20 cellular contexts compared by ENCODE assay signal in the genomic region with DNA sequence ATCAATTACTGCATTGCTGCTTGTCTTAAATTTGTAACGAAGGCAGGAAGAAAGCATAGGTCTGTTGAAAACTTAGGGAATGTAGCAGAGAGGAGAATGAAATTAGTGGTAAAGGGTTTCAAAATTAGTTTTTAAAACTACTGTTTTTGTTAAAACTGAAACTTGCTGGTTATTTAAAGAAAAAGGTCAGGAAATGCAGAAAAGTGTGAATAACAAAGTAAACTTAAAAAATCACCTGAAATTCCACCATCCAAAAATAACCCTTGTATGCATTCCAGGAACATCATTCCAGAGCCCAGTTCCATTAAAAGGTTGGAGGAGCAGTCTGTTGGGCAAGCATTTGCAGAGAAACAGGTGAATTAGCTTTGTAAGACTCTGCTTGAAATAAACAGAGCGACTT. TPM values are rescaled to one million over a fixed set of nuclear protein-coding genes. Genes with fewer than 3 reads are reported as not detected.
DNase-seq lines count a peak whose midpoint lies in the region; ATAC-seq and TF ChIP-seq lines count a peak whose summit lies in the region.
"Had no signal": no experiment of that assay in that cellular context is flagged by ENCODE, and none has a peak within 500 bp of the region (broad histone marks: within the 10 kb centered on the region; RNA-seq: fewer than 3 reads in every experiment).

No MANE protein-coding gene starts in this region.

- CTCF ChIA-PET in PC-9 (lab: Charles Lee), result no interaction called here

- no peaks in the 10 kb centered on the region for H3K27me3 ChIP-seq in ACC112 (ENCODE audit: insufficient read depth, low read length)
- H3K27me3 ChIP-seq in GM23338 (ENCODE audit: insufficient read depth), result peaks cover 46% of the 10 kb centered on the region
- no peaks in the 10 kb centered on the region for H3K27me3 ChIP-seq in PC-9 (ENCODE audit: insufficient read depth, low read depth)
- H3K27me3 ChIP-seq in osteoblast (ENCODE audit: insufficient read depth, low read length), result no peaks in the 10 kb centered on the region
- H3K27me3 ChIP-seq in neural progenitor cell, result peaks cover 64% of the 10 kb centered on the region
- H3K27me3 ChIP-seq: BLaER1, MG63, SJSA1 had no signal

- H3K79me2 ChIP-seq in ACC112 (ENCODE audit: control insufficient read depth, insufficient read depth, low read length, unreplicated experiment), result no peaks in the 10 kb centered on the region
- H3K79me2 ChIP-seq in GM23338 (replicated peaks; ENCODE audit: insufficient read depth), result no peaks in the 10 kb centered on the region
- no peaks in the 10 kb centered on the region for H3K79me2 ChIP-seq in PC-9 (ENCODE audit: low read depth)
- peaks cover 2% of the 10 kb centered on the region for H3K79me2 ChIP-seq in osteoblast (ENCODE audit: insufficient read depth, low read length)
- H3K79me2 ChIP-seq in neural progenitor cell (ENCODE audit: low read depth), result no peaks in the 10 kb centered on the region

- no TSS peak for BruUV-seq in PC-9 (replicated peaks; lab: Mats Ljungman, UMichigan)

- peaks cover 22% of the 10 kb centered on the region for H3K27me3 Mint-ChIP-seq in GM23338 (ENCODE audit: insufficient read depth, low read depth, poor library complexity)
- peaks cover 27% of the 10 kb centered on the region for H3K27me3 Mint-ChIP-seq in neural progenitor cell (ENCODE audit: insufficient read depth, low read depth)

- no peaks in the 10 kb centered on the region for H3K9me3 Mint-ChIP-seq in GM23338
- H3K9me3 Mint-ChIP-seq in neural progenitor cell, result no peaks in the 10 kb centered on the region

- no peaks in the 10 kb centered on the region for H3K9me3 ChIP-seq in PC-9 (ENCODE audit: insufficient read depth, low read depth)
- H3K9me3 ChIP-seq in osteoblast (ENCODE audit: low read depth, low read length), result no peaks in the 10 kb centered on the region
- no peaks in the 10 kb centered on the region for H3K9me3 ChIP-seq in neural progenitor cell (ENCODE audit: low read depth)
- H3K9me3 ChIP-seq: HAP-1, MG63, SJSA1 had no signal

- no peaks in the 10 kb centered on the region for H3K36me3 Mint-ChIP-seq in GM23338 (ENCODE audit: low read depth)
- H3K36me3 Mint-ChIP-seq in neural progenitor cell, result no peaks in the 10 kb centered on the region
- H3K36me3 Mint-ChIP-seq: CD4-positive, alpha-beta memory T cell had no signal

- TF ChIP-seq CTCF in GM23338 (conservative IDR thresholded peaks at IDR 0.05; ENCODE audit: low read depth in 2 of 2) (no peak), PC-9 (conservative IDR thresholded peaks at IDR 0.05) (no peak), osteoblast (IDR thresholded peaks at IDR 0.05; ENCODE audit: extremely low read depth, low read depth, low read length) (no peak), neural progenitor cell (IDR thresholded peaks at IDR 0.05) (no peak)

- H3K4me3 Mint-ChIP-seq in GM23338 (no peak overlapping the region), neural progenitor cell (no peak overlapping the region)
- H3K4me3 Mint-ChIP-seq: CD4-positive, alpha-beta memory T cell had no signal

- H3F3A ChIP-seq in GM23338 (replicated peaks; ENCODE audit: low read depth) (no peaks in the 10 kb centered on the region), PC-9 (ENCODE audit: insufficient read depth, low read depth) (peaks cover 4% of the 10 kb centered on the region; the same call in 1 of the 2 replicates), neural progenitor cell (ENCODE audit: low read depth) (no peaks in the 10 kb centered on the region)

- H3K4me3 ChIP-seq in ACC112 (ENCODE audit: low read depth, low read length) (peak overlapping the region; percentile 6; the same call in 1 of the 2 replicates), GM23338 (no peak overlapping the region), PC-9 (no peak overlapping the region), osteoblast (ENCODE audit: insufficient read depth, low read length) (no peak overlapping the region), neural progenitor cell (no peak overlapping the region)
- H3K4me3 ChIP-seq: BLaER1, HAP-1, MG63, SJSA1 had no signal

- H3K9me2 ChIP-seq in GM23338 (ENCODE audit: insufficient read depth) (no peaks in the 10 kb centered on the region), PC-9 (ENCODE audit: insufficient read depth) (no peaks in the 10 kb centered on the region)

- H2AFZ ChIP-seq in ACC112 (ENCODE audit: low read length, unreplicated experiment) (no peak overlapping the region), GM23338 (no peak overlapping the region), PC-9 (0 out of 2 replicates have a peak overlapping the region, but pooled peaks have one; percentile 5), osteoblast (ENCODE audit: low read length) (no peak overlapping the region), neural progenitor cell (replicated peaks) (no peak overlapping the region)

- no peak for ATAC-seq in GM23338
- ATAC-seq: Panc1 had no signal

- H3K27ac ChIP-seq in ACC112 (ENCODE audit: low read depth, low read length) (no peak overlapping the region), GM23338 (ENCODE audit: low read depth) (no peak overlapping the region), PC-9 (peak overlapping the region; percentile 55), osteoblast (ENCODE audit: low read depth, low read length) (no peak overlapping the region), neural progenitor cell (no peak overlapping the region)
- H3K27ac ChIP-seq: BLaER1 had no signal

- POLR2A ChIA-PET in PC-9 (lab: Charles Lee; ENCODE audit: unreplicated experiment), result no interaction called here

- H3K9ac ChIP-seq in neural progenitor cell, result no peak overlapping the region
- H3K9ac ChIP-seq: BLaER1 had no signal

- intact Hi-C loops in PC-9 (cut with micrococcal nuclease; ENCODE audit: unreplicated experiment), result loop anchor here (5.0 kb wide), 1 partner anchor 78 kb away; no protein-coding TSS in a partner anchor

- H3K4me2 ChIP-seq in GM23338, result peak overlapping the region; percentile 22; the same call in 1 of the 2 replicates
- H3K4me2 ChIP-seq in PC-9, result peak overlapping the region; percentile 34
- peak overlapping the region; percentile 50 for H3K4me2 ChIP-seq in osteoblast (ENCODE audit: insufficient read depth, low read length)
- no peak overlapping the region for H3K4me2 ChIP-seq in neural progenitor cell
- H3K4me2 ChIP-seq: BLaER1 had no signal

- H4K20me1 ChIP-seq in GM23338 (replicated peaks; ENCODE audit: insufficient read depth), result no peaks in the 10 kb centered on the region
- no peaks in the 10 kb centered on the region for H4K20me1 ChIP-seq in PC-9 (ENCODE audit: insufficient read depth)
- no peaks in the 10 kb centered on the region for H4K20me1 ChIP-seq in osteoblast (ENCODE audit: insufficient read depth, low read length)
- no peaks in the 10 kb centered on the region for H4K20me1 ChIP-seq in neural progenitor cell (ENCODE audit: low read depth)
- H4K20me1 ChIP-seq: BLaER1 had no signal

- DNase-seq in GM23338 (ENCODE audit: low spot score) (no peak), PC-9 (no peak), osteoblast (ENCODE audit: insufficient read length, low spot score, missing footprints) (no peak), neural progenitor cell (ENCODE audit: low spot score) (no peak), medulla oblongata (ENCODE audit: extremely low spot score) (no peak)
- DNase-seq in activated effector memory CD4-positive, alpha-beta T cell treated with anti-CD3 and anti-CD28 coated beads, Interleukin-2, amount 50 U/mL, for 16 hours, result no peak
- DNase-seq: CD4-positive, alpha-beta memory T cell; GF-D8; NCI-H1105; NCI-H1694 treated with DMSO at 0.1 percent for 48 hours; NCI-H2227 treated with DMSO at 0.1 percent for 48 hours; NCI-H510A treated with DMSO at 0.1 percent for 48 hours; NCI-H82; SW 1271 had no signal

- H3K4me1 Mint-ChIP-seq in GM23338, result peaks cover 29% of the 10 kb centered on the region
- H3K4me1 Mint-ChIP-seq in neural progenitor cell, result no peaks in the 10 kb centered on the region

- H3K4me1 ChIP-seq in ACC112 (ENCODE audit: control insufficient read depth, insufficient read depth, low read length, unreplicated experiment) (peaks cover 24% of the 10 kb centered on the region), GM23338 (ENCODE audit: insufficient read depth) (peaks cover 36% of the 10 kb centered on the region), PC-9 (replicated peaks; ENCODE audit: insufficient read depth) (peaks cover 16% of the 10 kb centered on the region), osteoblast (ENCODE audit: insufficient read depth, low read length) (peaks cover 40% of the 10 kb centered on the region), neural progenitor cell (no peaks in the 10 kb centered on the region)
- H3K4me1 ChIP-seq: BLaER1 had no signal

- H3K27ac Mint-ChIP-seq in GM23338 (no peak overlapping the region), neural progenitor cell (no peak overlapping the region)
- H3K27ac Mint-ChIP-seq: CD4-positive, alpha-beta memory T cell had no signal

- H3K36me3 ChIP-seq in ACC112 (ENCODE audit: insufficient read depth, low read length) (no peaks in the 10 kb centered on the region), GM23338 (ENCODE audit: insufficient read depth) (no peaks in the 10 kb centered on the region), PC-9 (ENCODE audit: low read depth) (no peaks in the 10 kb centered on the region), osteoblast (ENCODE audit: insufficient read depth, low read length) (no peaks in the 10 kb centered on the region), neural progenitor cell (no peaks in the 10 kb centered on the region)
- H3K36me3 ChIP-seq: BLaER1, HAP-1, MG63, SJSA1 had no signal

TF ChIP-seq in GM23338, 12 proteins besides CTCF, POLR2A, EP300 and RAD21 (continues in another document):
- TF ChIP-seq POLR2AphosphoS5 (IDR thresholded peaks at IDR 0.05; ENCODE audit: low read depth) (no peak), EZH2phosphoT487 (IDR thresholded peaks at IDR 0.05; ENCODE audit: unreplicated experiment) (no peak), ZNF331 (CRISPR knock-in tag; IDR thresholded peaks at IDR 0.05; ENCODE audit: low read depth) (no peak)

RNA-seq across cellular contexts. Expression of a gene that starts 3.1 kb away (rescaled TPM):
- 4.3 TPM in 2 replicates for total RNA-seq in GM23338 (2014; rRNA removed; shearing (Covaris generic))
- 1.2 and 1.7 TPM in 2 replicates for polyA plus RNA-seq in GM23338 (2016; fragmentation: Nextera tagmentation; extraction: Ambion mirVana)
- total RNA-seq in PC-9 (2021) (1.0 and 1.3 TPM in 2 replicates), osteoblast (17.1 and 19.5 TPM in 2 replicates), neural progenitor cell (ENCODE audit: low replicate concordance) (2.3 and 4.8 TPM in 2 replicates)
- total RNA-seq: CD4-positive, alpha-beta memory T cell had no signal
- polyA plus RNA-seq: CD4-positive, alpha-beta memory T cell had no signal
